In the genomic region with DNA sequence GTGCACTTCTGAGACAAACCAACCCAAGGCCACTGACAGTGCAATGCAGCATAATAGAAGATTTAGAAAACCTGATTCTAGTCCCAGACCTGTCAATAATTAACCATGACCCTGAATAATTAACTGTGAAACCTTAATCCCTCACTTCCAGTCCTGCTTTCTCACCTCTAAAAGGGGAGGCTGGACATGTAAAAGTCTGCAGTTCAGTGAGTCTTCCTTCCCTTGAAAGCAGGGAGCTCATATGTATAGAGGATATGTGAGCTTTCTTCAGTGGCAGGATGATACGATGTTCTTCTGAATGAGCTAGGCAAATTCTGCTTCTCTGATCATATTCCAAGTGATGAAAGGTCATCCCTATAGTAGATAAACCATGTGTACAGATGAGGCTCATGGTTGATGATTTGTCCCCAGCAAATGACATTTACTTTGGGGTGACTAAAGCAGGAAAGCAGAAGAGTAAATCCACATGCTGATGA, we compare ENCODE assay signal across 22 cellular contexts. TPM values are rescaled to one million over a fixed set of nuclear protein-coding genes. Genes with fewer than 3 reads are reported as not detected.
DNase-seq lines count a peak whose midpoint lies in the region; ATAC-seq and TF ChIP-seq lines count a peak whose summit lies in the region.
"Had no signal": no experiment of that assay in that cellular context is flagged by ENCODE, and none has a peak within 500 bp of the region (broad histone marks: within the 10 kb centered on the region; RNA-seq: fewer than 3 reads in every experiment).

No MANE protein-coding gene starts in this region.

- no peak overlapping the region for H2BK15ac ChIP-seq in mesenchymal stem cell (ENCODE audit: low read depth, poor library complexity, severe bottlenecking)

- H3K27ac ChIP-seq in hepatocyte (no peak overlapping the region), mesenchymal stem cell (ENCODE audit: low read length, poor library complexity, severe bottlenecking) (peak overlapping the region; percentile 14)
- H3K27ac ChIP-seq: PC-9, SK-N-MC had no signal

- no peak overlapping the region for H2AFZ ChIP-seq in hepatocyte
- no peak overlapping the region for H2AFZ ChIP-seq in mesenchymal stem cell (ENCODE audit: low read depth, low read length)
- H2AFZ ChIP-seq: PC-9 had no signal

- no peaks in the 10 kb centered on the region for H4K20me1 ChIP-seq in hepatocyte (ENCODE audit: insufficient read depth, poor library complexity, severe bottlenecking)

- H3K27me3 ChIP-seq in hepatocyte (no peaks in the 10 kb centered on the region), mesenchymal stem cell (ENCODE audit: control insufficient read depth in 1 of 2, insufficient read depth in 1 of 2, low read length in 2 of 2) (no peaks in the 10 kb centered on the region)
- H3K27me3 ChIP-seq: BE2C had no signal

- ATAC-seq in GM19452 (IDR thresholded peaks at IDR 0.05; ENCODE audit: unreplicated experiment) (no peak), HG03139 (IDR thresholded peaks at IDR 0.05; ENCODE audit: unreplicated experiment) (no peak)
- ATAC-seq: K562, Right ventricle myocardium inferior had no signal

- no peak overlapping the region for H2BK12ac ChIP-seq in mesenchymal stem cell (ENCODE audit: low read length in 2 of 2)

- TF ChIP-seq CTCF in hepatocyte (IDR thresholded peaks at IDR 0.05; ENCODE audit: poor library complexity) = no peak

- no peaks in the 10 kb centered on the region for H3K36me3 ChIP-seq in hepatocyte (replicated peaks; ENCODE audit: insufficient read depth, low read depth)
- peaks cover 16 to 18% of the 10 kb centered on the region in 2 experiments for H3K36me3 ChIP-seq in mesenchymal stem cell (ENCODE audit: control insufficient read depth in 1 of 2, insufficient read depth in 2 of 2, low read depth in 1 of 2, low read length in 2 of 2)

- H3K4me3 ChIP-seq in hepatocyte (no peak overlapping the region), mesenchymal stem cell (ENCODE audit: insufficient read depth in 1 of 2, low read depth in 1 of 2, low read length in 2 of 2) (no peak overlapping the region)
- H3K4me3 ChIP-seq: HAP-1, K562, PC-9, SK-N-MC had no signal

- H2AK5ac ChIP-seq in mesenchymal stem cell (ENCODE audit: low read length, severe bottlenecking) = no peak overlapping the region

- no peaks in the 10 kb centered on the region for H3K79me2 ChIP-seq in hepatocyte

- no peak overlapping the region for H3K4ac ChIP-seq in mesenchymal stem cell (ENCODE audit: low read depth in 1 of 2, low read length in 2 of 2)

- no peak overlapping the region for H3K23ac ChIP-seq in mesenchymal stem cell (ENCODE audit: low read length in 2 of 2)

- H3K14ac ChIP-seq in mesenchymal stem cell (ENCODE audit: low read length in 2 of 2) = no peak overlapping the region

- no peak overlapping the region for H4K8ac ChIP-seq in mesenchymal stem cell (ENCODE audit: low read length)

- no peaks in the 10 kb centered on the region for H3K4me1 ChIP-seq in hepatocyte (ENCODE audit: insufficient read depth)
- H3K4me1 ChIP-seq in mesenchymal stem cell (ENCODE audit: control insufficient read depth, insufficient read depth, low read depth, low read length) = peaks cover 4% of the 10 kb centered on the region

- H3K9ac ChIP-seq in mesenchymal stem cell (ENCODE audit: low read length) = no peak overlapping the region

- H2BK120ac ChIP-seq in mesenchymal stem cell (ENCODE audit: low read depth, low read length) = no peak overlapping the region

- H3K4me2 ChIP-seq in hepatocyte (no peak overlapping the region), mesenchymal stem cell (ENCODE audit: low read length, poor library complexity, severe bottlenecking) (no peak overlapping the region)
- H3K4me2 ChIP-seq: PC-9 had no signal

- H3K79me1 ChIP-seq in mesenchymal stem cell (replicated peaks; ENCODE audit: low read length, poor library complexity, severe bottlenecking) = no peaks in the 10 kb centered on the region

- no peaks in the 10 kb centered on the region for H3K9me3 ChIP-seq in hepatocyte (ENCODE audit: low read depth)
- H3K9me3 ChIP-seq in mesenchymal stem cell (ENCODE audit: control insufficient read depth, low read length) = no peaks in the 10 kb centered on the region
- H3K9me3 ChIP-seq: BE2C, HAP-1 had no signal

- H3K18ac ChIP-seq in mesenchymal stem cell (ENCODE audit: low read depth in 1 of 2, low read length in 2 of 2) = no peak overlapping the region

- WGBS in hepatocyte (ENCODE audit: low lambda C conversion rate, missing lambda C conversion rate) = 50% methylated on average over 1 of the region's 1 CpG
- 90% methylated on average over 1 of the region's 1 CpG for WGBS in mesenchymal stem cell

- no peaks in the 10 kb centered on the region for H3K9me2 ChIP-seq in hepatocyte (replicated peaks; ENCODE audit: insufficient read depth)

- no peak overlapping the region for H4K91ac ChIP-seq in mesenchymal stem cell (ENCODE audit: low read length)

- H2BK5ac ChIP-seq in mesenchymal stem cell (ENCODE audit: low read depth, low read length, poor library complexity, severe bottlenecking) = no peak overlapping the region

- peak; percentile 51 for DNase-seq in DMS53 (lab: John Stamatoyannopoulos, UW)
- peak; percentile 4 for DNase-seq in SW480 (ENCODE audit: low spot score)
- peak; percentile 15 for DNase-seq in hepatocyte (ENCODE audit: low spot score)
- DNase-seq in mesenchymal stem cell = no peak
- DNase-seq in GOT3 (lab: John Stamatoyannopoulos, UW) = no peak
- no peak for DNase-seq in NCI-H748 (lab: John Stamatoyannopoulos, UW; ENCODE audit: unreplicated experiment)
- DNase-seq: BE2C; CD4-positive, alpha-beta memory T cell; NCI-H1436 treated with DMSO at 0.1 percent for 48 hours; NCI-H2081; NCI-H345; NCI-H748 treated with DMSO at 0.1 percent for 48 hours; PC-9 had no signal

RNA-seq across cellular contexts. Expression of a gene that starts 2.9 kb away (rescaled TPM):
- total RNA-seq in hepatocyte = not detected in 2 replicates
- polyA plus RNA-seq in hepatocyte = 0.13 TPM in 1 of 2 replicates, not detected in the other
- not detected for polyA plus RNA-seq in mesenchymal stem cell (2013, experiment 1 of 2)
- polyA plus RNA-seq in mesenchymal stem cell (2013, experiment 2 of 2) = not detected
- total RNA-seq: CD4-positive, alpha-beta memory T cell; Daoy; HT1080; K562; PC-9; Right ventricle myocardium inferior had no signal
- polyA plus RNA-seq: AG04450; CD4-positive, alpha-beta memory T cell had no signal

Comparison
In these comparisons a context has a peak if more than half of its experiments do, and no peak if none do; other contexts are left out.
1. DNase-seq: peak in DMS53 (single experiment), SW480 (single experiment) and hepatocyte (single experiment); none in mesenchymal stem cell (single experiment), GOT3 (single experiment) and NCI-H748 (single experiment).